ENCODE assay signal across 1 cellular context in genomic region chr12:62865860-62866407, GRCh38.
TF ChIP-seq lines count a peak whose summit lies in the region.

No MANE protein-coding gene starts in this region.

TF ChIP-seq in H1, 55 proteins besides CTCF, POLR2A, EP300 and RAD21:
- TF ChIP-seq CEBPB (IDR thresholded peaks at IDR 0.05; ENCODE audit: low read depth, low read length) (no peak), NANOG (IDR thresholded peaks at IDR 0.05; ENCODE audit: insufficient read depth, low read depth, low read length, poor library complexity, severe bottlenecking) (peak; percentile 26), HDAC2 (IDR thresholded peaks at IDR 0.05; ENCODE audit: borderline replicate concordance in 1 of 2, low read depth in 2 of 2, low read length in 2 of 2) (no peak), BCL11A (IDR thresholded peaks at IDR 0.05; ENCODE audit: low read depth in 2 of 2, low read length in 2 of 2) (no peak), RNF2 (IDR thresholded peaks at IDR 0.05; ENCODE audit: borderline replicate concordance, low read depth, low read length, missing control alignments, poor library complexity, severe bottlenecking) (no peak), CHD7 (IDR thresholded peaks at IDR 0.05; ENCODE audit: insufficient replicate concordance, low read length) (no peak), TCF12 (IDR thresholded peaks at IDR 0.05; ENCODE audit: low read depth, low read length) (no peak), TAF1 (IDR thresholded peaks at IDR 0.05; ENCODE audit: low read depth, low read length) (no peak)
